10 cellular contexts compared by ENCODE assay signal in genomic region chr15:67823371-67824156, GRCh38. TPM values are rescaled to one million over a fixed set of nuclear protein-coding genes. Genes with fewer than 3 reads are reported as not detected.
DNase-seq lines count a peak whose midpoint lies in the region; ATAC-seq and TF ChIP-seq lines count a peak whose summit lies in the region.
"Had no signal": no experiment of that assay in that cellular context is flagged by ENCODE, and none has a peak within 500 bp of the region (broad histone marks: within the 10 kb centered on the region; RNA-seq: fewer than 3 reads in every experiment).

No MANE protein-coding gene starts in this region.

- H3K23ac ChIP-seq in trophoblast cell (ENCODE audit: low read length), result no peak overlapping the region

- H2BK5ac ChIP-seq in trophoblast cell (ENCODE audit: low read depth, low read length, poor library complexity), result no peak overlapping the region

- H3K4me1 ChIP-seq in Loucy (ENCODE audit: insufficient read depth, low read length, poor library complexity, severe bottlenecking), result peaks cover 9% of the 10 kb centered on the region
- peaks cover 3 to 5% of the 10 kb centered on the region in 2 experiments for H3K4me1 ChIP-seq in trophoblast cell (ENCODE audit: control insufficient read depth in 1 of 2, insufficient read depth in 2 of 2, low read length in 2 of 2)

- no peak overlapping the region for H4K12ac ChIP-seq in trophoblast cell (ENCODE audit: low read depth, low read length)

- peak overlapping the region; percentile 85 for H3K4me2 ChIP-seq in Loucy (ENCODE audit: low read depth, low read length, poor library complexity, severe bottlenecking)
- H3K4me2 ChIP-seq in trophoblast cell (ENCODE audit: low read length), result peak overlapping the region; percentile 57

- WGBS in trophoblast cell (ENCODE audit: extremely low coverage, insufficient coverage, insufficient read length), result no CpG with 5 or more reads among the region's 82 CpGs

- peak overlapping the region; percentile 75 for H3K4me3 Mint-ChIP-seq in activated naive CD8-positive, alpha-beta T cell treated with anti-CD3 and anti-CD28 coated beads, Interleukin-2, amount 10 ng/mL, durations not matched to agents 7 days and 5 days

- H2AFZ ChIP-seq in Loucy (ENCODE audit: low read length) (peak overlapping the region; percentile 57; the same call in 1 of the 2 replicates), trophoblast cell (ENCODE audit: insufficient read depth, low read length, poor library complexity) (no peak overlapping the region)

- H3K79me2 ChIP-seq in Loucy (ENCODE audit: insufficient read depth, low read length) (no peaks in the 10 kb centered on the region), trophoblast cell (ENCODE audit: control insufficient read depth, insufficient read depth, low read length, poor library complexity) (no peaks in the 10 kb centered on the region)

- H2AK5ac ChIP-seq in trophoblast cell (ENCODE audit: low read length), result no peak overlapping the region

- no peak for TF ChIP-seq CTCF in Loucy (conservative IDR thresholded peaks at IDR 0.05; ENCODE audit: low read length)

- H2BK120ac ChIP-seq in trophoblast cell (ENCODE audit: insufficient read depth, low read length, poor library complexity), result no peak overlapping the region

- H3K9me2 ChIP-seq in Loucy (replicated peaks; ENCODE audit: low read depth, low read length), result no peaks in the 10 kb centered on the region

- no peaks in the 10 kb centered on the region for H3K9me3 ChIP-seq in Loucy (ENCODE audit: insufficient read depth, low read depth, low read length)
- H3K9me3 ChIP-seq in trophoblast cell (ENCODE audit: insufficient read depth, low read depth, low read length), result peaks cover 37% of the 10 kb centered on the region

- H3F3A ChIP-seq in Loucy (ENCODE audit: low read depth), result no peaks in the 10 kb centered on the region

- DNase-seq in NCI-H1694 (lab: John Stamatoyannopoulos, UW) (peak; percentile 7), NCI-H1694 treated with DMSO at 0.1 percent for 48 hours (lab: John Stamatoyannopoulos, UW) (no peak), trophoblast cell (no peak), foreskin melanocyte (no peak)
- peak; percentile 47 for DNase-seq in activated naive CD8-positive, alpha-beta T cell treated with anti-CD3 and anti-CD28 coated beads, Interleukin-2, amount 10 ng/mL, durations not matched to agents 7 days and 5 days
- DNase-seq: amygdala had no signal

- no peak overlapping the region for H3K18ac ChIP-seq in trophoblast cell (ENCODE audit: low read length)

- POLR2A ChIA-PET in activated naive CD8-positive, alpha-beta T cell treated with anti-CD3 and anti-CD28 coated beads, Interleukin-2, amount 10 ng/mL, durations not matched to agents 7 days and 5 days (lab: Charles Lee), result interaction anchor here (1.1 kb wide), 1 partner anchor 17 kb away, joined by 3 read pairs; no protein-coding TSS in a partner anchor

- H3K36me3 ChIP-seq in Loucy (ENCODE audit: insufficient read depth, low read length), result no peaks in the 10 kb centered on the region
- no peaks in the 10 kb centered on the region for H3K36me3 ChIP-seq in trophoblast cell (ENCODE audit: control insufficient read depth in 1 of 2, insufficient read depth in 2 of 2, low read length in 2 of 2)

- H3K36me3 Mint-ChIP-seq in activated naive CD8-positive, alpha-beta T cell treated with anti-CD3 and anti-CD28 coated beads, Interleukin-2, amount 10 ng/mL, durations not matched to agents 7 days and 5 days, result peaks cover 1% of the 10 kb centered on the region

- H3K27me3 ChIP-seq in Loucy (ENCODE audit: insufficient read depth, low read length, poor library complexity, severe bottlenecking) (no peaks in the 10 kb centered on the region), trophoblast cell (ENCODE audit: insufficient read depth, low read length) (peaks cover 94% of the 10 kb centered on the region)

- no peak overlapping the region for H4K8ac ChIP-seq in trophoblast cell (ENCODE audit: low read depth, low read length)

- H4K20me1 ChIP-seq in Loucy (ENCODE audit: insufficient read depth, low read length, poor library complexity, severe bottlenecking), result no peaks in the 10 kb centered on the region

- peak overlapping the region; percentile 65 for H3K27ac Mint-ChIP-seq in activated naive CD8-positive, alpha-beta T cell treated with anti-CD3 and anti-CD28 coated beads, Interleukin-2, amount 10 ng/mL, durations not matched to agents 7 days and 5 days

- H3K9me3 Mint-ChIP-seq in activated naive CD8-positive, alpha-beta T cell treated with anti-CD3 and anti-CD28 coated beads, Interleukin-2, amount 10 ng/mL, durations not matched to agents 7 days and 5 days, result no peaks in the 10 kb centered on the region

- peaks cover 23% of the 10 kb centered on the region for H3K4me1 Mint-ChIP-seq in activated naive CD8-positive, alpha-beta T cell treated with anti-CD3 and anti-CD28 coated beads, Interleukin-2, amount 10 ng/mL, durations not matched to agents 7 days and 5 days

- H3K79me1 ChIP-seq in trophoblast cell (ENCODE audit: low read length), result no peaks in the 10 kb centered on the region

- peak overlapping the region; percentile 80 for H3K4me3 ChIP-seq in Loucy (ENCODE audit: low read length, poor library complexity, severe bottlenecking)
- no peak overlapping the region for H3K4me3 ChIP-seq in trophoblast cell (ENCODE audit: low read depth, low read length)

- ATAC-seq in activated naive CD8-positive, alpha-beta T cell treated with anti-CD3 and anti-CD28 coated beads, Interleukin-2, amount 10 ng/mL, durations not matched to agents 7 days and 5 days (ENCODE audit: low read depth), result no peak
- ATAC-seq in GM21526 (IDR thresholded peaks at IDR 0.05; ENCODE audit: low FRiP score, unreplicated experiment) (no peak), HG03108 (IDR thresholded peaks at IDR 0.05; ENCODE audit: unreplicated experiment) (no peak)

- H3K9ac ChIP-seq in Loucy (ENCODE audit: low read depth, low read length, poor library complexity, severe bottlenecking) (peak overlapping the region; percentile 69), trophoblast cell (ENCODE audit: low read length) (no peak overlapping the region)

- no peak overlapping the region for H3K27ac ChIP-seq in trophoblast cell (ENCODE audit: low read depth, low read length)

- no peak overlapping the region for H3K14ac ChIP-seq in trophoblast cell (ENCODE audit: low read length)

- no peak overlapping the region for H3K4ac ChIP-seq in trophoblast cell (ENCODE audit: low read depth, low read length)

- H4K91ac ChIP-seq in trophoblast cell (ENCODE audit: low read depth, low read length), result no peak overlapping the region

- H2BK12ac ChIP-seq in trophoblast cell (ENCODE audit: low read length), result no peak overlapping the region

- peaks cover 77% of the 10 kb centered on the region for H3K27me3 Mint-ChIP-seq in activated naive CD8-positive, alpha-beta T cell treated with anti-CD3 and anti-CD28 coated beads, Interleukin-2, amount 10 ng/mL, durations not matched to agents 7 days and 5 days

RNA-seq across cellular contexts. Expression of gene SKOR1, which starts 1.7 kb away (rescaled TPM):
- total RNA-seq in activated naive CD8-positive, alpha-beta T cell treated with anti-CD3 and anti-CD28 coated beads, Interleukin-2, amount 10 ng/mL, durations not matched to agents 7 days and 5 days, result under 1 TPM; 0.71 to 0.89 TPM
- polyA plus RNA-seq in trophoblast cell (2013), result 0.11 TPM in 2 replicates

RNA-seq across cellular contexts. Expression of gene RNU6-1, which starts 16.3 kb away (rescaled TPM):
- not detected for total RNA-seq in activated naive CD8-positive, alpha-beta T cell treated with anti-CD3 and anti-CD28 coated beads, Interleukin-2, amount 10 ng/mL, durations not matched to agents 7 days and 5 days
- polyA plus RNA-seq in trophoblast cell (2013), result not detected in 2 replicates
- total RNA-seq: NCI-H460 had no signal

Comparison
In these comparisons a context has a peak if more than half of its experiments do, and no peak if none do; other contexts are left out.
1. DNase-seq: peak in NCI-H1694 (single experiment) and activated naive CD8-positive, alpha-beta T cell treated with anti-CD3 and anti-CD28 coated beads, Interleukin-2, amount 10 ng/mL, durations not matched to agents 7 days and 5 days (single experiment); none in NCI-H1694 treated with DMSO at 0.1 percent for 48 hours (single experiment), trophoblast cell (0 of 2) and foreskin melanocyte (single experiment).